8 cellular contexts compared by ENCODE assay signal in genomic region chr19:2474232-2475017, GRCh38. TPM values are rescaled to one million over a fixed set of nuclear protein-coding genes. Genes with fewer than 3 reads are reported as not detected.
DNase-seq lines count a peak whose midpoint lies in the region; ATAC-seq and TF ChIP-seq lines count a peak whose summit lies in the region.

No MANE protein-coding gene starts in this region.

- H3K36me3 Mint-ChIP-seq in nephron progenitor cell (ENCODE audit: low read depth): no peaks in the 10 kb centered on the region

- peak; percentile 22 for ATAC-seq in GM19035 (IDR thresholded peaks at IDR 0.05; ENCODE audit: unreplicated experiment)
- peak; percentile 42 for ATAC-seq in stimulated activated naive CD8-positive, alpha-beta T cell treated with anti-CD3 and anti-CD28 coated beads, Interleukin-15, Interleukin-2, amounts not matched to agents 100 U/mL and 50 U/mL, for 24 hours

- H3K4me3 Mint-ChIP-seq in nephron progenitor cell: peak overlapping the region; percentile 52

- H3K9me3 Mint-ChIP-seq in nephron progenitor cell: no peaks in the 10 kb centered on the region

- peak overlapping the region; percentile 69 for H3K4me3 ChIP-seq in fibroblast of the aortic adventitia (ENCODE audit: low read depth, low read length)

- H3K27me3 Mint-ChIP-seq in nephron progenitor cell (ENCODE audit: low read depth, poor library complexity): peaks cover 39% of the 10 kb centered on the region

- H3K27ac Mint-ChIP-seq in nephron progenitor cell: no peak overlapping the region

- DNase-seq in AG08396 (ENCODE audit: low spot score): peak; percentile 89
- DNase-seq in HuH-7.5 (ENCODE audit: low spot score): peak; percentile 92
- peak; percentile 90 for DNase-seq in RPMI8226
- DNase-seq in activated T-helper 9 cell treated with anti-CD3 and anti-CD28 coated beads, Interleukin-2, amount 50 U/mL, for 16 hours (ENCODE audit: low read depth): peak; percentile 90
- peak; percentile 84 for DNase-seq in fibroblast of the aortic adventitia (ENCODE audit: low read depth)
- peak; percentile 93 for DNase-seq in nephron progenitor cell
- DNase-seq in stimulated activated naive CD8-positive, alpha-beta T cell treated with anti-CD3 and anti-CD28 coated beads, Interleukin-15, Interleukin-2, amounts not matched to agents 100 U/mL and 50 U/mL, for 24 hours: peak; percentile 96

- peaks cover 35% of the 10 kb centered on the region for H3K4me1 Mint-ChIP-seq in nephron progenitor cell

- peak; percentile 80 for TF ChIP-seq CTCF in fibroblast of the aortic adventitia (IDR thresholded peaks at IDR 0.05; ENCODE audit: insufficient read depth, low read length)
- peak; percentile 98 for TF ChIP-seq CTCF in nephron progenitor cell (IDR thresholded peaks at IDR 0.05)

RNA-seq across cellular contexts. Expression of gene GADD45B, which starts 1.5 kb away (rescaled TPM):
- 14.3 and 14.8 TPM in 2 replicates for total RNA-seq in fibroblast of the aortic adventitia (ENCODE audit: low replicate concordance)

RNA-seq across cellular contexts. Expression of gene LMNB2, which starts 17.7 kb away (rescaled TPM):
- total RNA-seq in fibroblast of the aortic adventitia (ENCODE audit: low replicate concordance): 16.7 and 68.1 TPM in 2 replicates

RNA-seq across cellular contexts. Expression of gene TIMM13, which starts 47.0 kb away (rescaled TPM):
- 26.9 and 33.1 TPM in 2 replicates for total RNA-seq in fibroblast of the aortic adventitia (ENCODE audit: low replicate concordance)

Comparison
In these comparisons a context has a peak if more than half of its experiments do, and no peak if none do; other contexts are left out.
1. Peak in every context shown above with its lines: DNase-seq, ATAC-seq and H3K4me3 ChIP-seq.